ENCODE assay signal across 9 cellular contexts in the genomic region with DNA sequence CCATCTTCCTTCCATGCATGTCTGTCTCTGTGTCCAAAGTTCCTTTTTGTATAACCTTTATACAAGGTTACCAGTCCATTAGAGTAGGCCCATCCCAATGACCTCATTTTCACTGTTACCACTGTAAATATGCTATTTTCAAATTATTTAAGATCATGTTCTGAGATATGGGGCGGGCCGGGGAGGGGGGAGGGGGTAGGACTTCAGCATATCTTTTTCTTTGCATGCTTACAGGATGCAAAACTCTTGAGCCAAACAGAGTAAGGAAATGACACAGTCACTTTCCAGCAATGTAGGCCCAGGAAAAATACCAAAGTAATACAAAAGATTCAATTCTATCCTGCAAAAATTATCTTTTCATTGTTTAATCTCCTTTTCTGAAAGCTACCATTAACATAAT.
"Had no signal": no experiment of that assay in that cellular context is flagged by ENCODE, and none has a peak within 500 bp of the region (broad histone marks: within the 10 kb centered on the region; RNA-seq: fewer than 3 reads in every experiment).

No MANE protein-coding gene starts in this region.

- H3K27ac ChIP-seq: GM23248, HL-60 had no signal

- H3K36me3 ChIP-seq: HAP-1 had no signal

- H2AFZ ChIP-seq: GM23248 had no signal

- H3K4me1 ChIP-seq: HAP-1 had no signal

- H3K4me3 ChIP-seq: GM23248, HAP-1, K562 had no signal

- H3K9ac ChIP-seq: GM23248 had no signal

- ATAC-seq: HCT116, K562 had no signal

- DNase-seq: GM23248, GOT3, H7, HFFc6, IMR-90 had no signal

- H3K9me3 ChIP-seq: HAP-1 had no signal

- FAIRE-seq: K562 had no signal
